In genomic region chr3:163071684-163072083, GRCh38 we compare ENCODE assay signal across 18 cellular contexts.
DNase-seq lines count a peak whose midpoint lies in the region; ATAC-seq, FAIRE-seq and TF ChIP-seq lines count a peak whose summit lies in the region.
"Had no signal": no experiment of that assay in that cellular context is flagged by ENCODE, and none has a peak within 500 bp of the region (broad histone marks: within the 10 kb centered on the region; RNA-seq: fewer than 3 reads in every experiment).

No MANE protein-coding gene starts in this region.

- 64 to 75% methylated on average over 2 of the region's 2 CpGs for WGBS in thyroid gland, 2 donors

- H3K4me1 ChIP-seq in left lung (no peaks in the 10 kb centered on the region), thyroid gland (no peaks in the 10 kb centered on the region)
- H3K4me1 ChIP-seq: Caco-2, heart right ventricle, spleen had no signal

- H3K9me3 ChIP-seq in left lung (peaks cover 0 to 18% of the 10 kb centered on the region in 2 donors), thyroid gland (no peaks in the 10 kb centered on the region)
- H3K9me3 ChIP-seq: Caco-2 had no signal

- no peaks in the 10 kb centered on the region for H3K27me3 ChIP-seq in left lung
- no peaks in the 10 kb centered on the region for H3K27me3 ChIP-seq in thyroid gland
- H3K27me3 ChIP-seq: heart right ventricle, spleen had no signal

- no peak for TF ChIP-seq CTCF in cardiac fibroblast (IDR thresholded peaks at IDR 0.05; ENCODE audit: low read depth, low read length)
- TF ChIP-seq CTCF in retinal pigment epithelial cell (conservative IDR thresholded peaks at IDR 0.05; ENCODE audit: low read depth, low read length), result no peak
- no peak for TF ChIP-seq CTCF in left lung (IDR thresholded peaks at IDR 0.05)
- no peak for TF ChIP-seq CTCF in thyroid gland (IDR thresholded peaks at IDR 0.05)

- no peak overlapping the region for H3K27ac ChIP-seq in left lung
- no peak overlapping the region for H3K27ac ChIP-seq in substantia nigra (ENCODE audit: low read depth, low read length, poor library complexity, severe bottlenecking)
- no peak overlapping the region for H3K27ac ChIP-seq in thyroid gland
- H3K27ac ChIP-seq: heart right ventricle, spleen had no signal

- TF ChIP-seq POLR2A in H54 (IDR thresholded peaks at IDR 0.05; ENCODE audit: low read depth, low read length), result no peak
- no peak for TF ChIP-seq POLR2A in thyroid gland (IDR thresholded peaks at IDR 0.05)

- FAIRE-seq in H54 (lab: Jason Lieb, UNC), result peak; percentile 61

- H3K4me3 ChIP-seq in cardiac fibroblast (replicated peaks in 1 of 2; ENCODE audit: low read depth in 2 of 2, low read length in 2 of 2), result no peak overlapping the region
- no peak overlapping the region for H3K4me3 ChIP-seq in retinal pigment epithelial cell (ENCODE audit: low read length)
- H3K4me3 ChIP-seq in left lung, result no peak overlapping the region
- no peak overlapping the region for H3K4me3 ChIP-seq in thyroid gland (replicated peaks in 1 of 3)
- H3K4me3 ChIP-seq: heart right ventricle, spleen had no signal

- DNase-seq in H54 (ENCODE audit: insufficient read length, low spot score) (no peak), OCI-M1 (lab: John Stamatoyannopoulos, UW) (peak; percentile 17), cardiac fibroblast (ENCODE audit: low read depth in 2 of 2) (peak; percentile 38 to 57), retinal pigment epithelial cell (ENCODE audit: low read depth) (peak; percentile 62), left lung (no peak), substantia nigra (lab: John Stamatoyannopoulos, UW) (no peak), thyroid gland (no peak)
- DNase-seq in stimulated activated CD4-positive, alpha-beta T cell treated with anti-CD3 and anti-CD28 coated beads, Interleukin-4, amount 100 ng/mL, for 24 hours, result no peak
- DNase-seq: activated CD4-positive, alpha-beta T cell treated with anti-CD3 and anti-CD28 coated beads for 1 hour; activated naive CD8-positive, alpha-beta T cell treated with anti-CD3 and anti-CD28 coated beads, Interleukin-2, amount 50 U/mL, for 24 hours; Caco-2; caudate nucleus; heart right ventricle; NCI-H2081; NCI-H526; SHP77; spleen had no signal

- intact Hi-C loops in left lung (cut with DNase I), result no loop called here
- intact Hi-C loops in thyroid gland (cut with DNase I), result no loop called here

- ATAC-seq in left lung, result no peak
- ATAC-seq: activated naive CD8-positive, alpha-beta T cell treated with anti-CD3 and anti-CD28 coated beads, Interleukin-2, amount 50 U/mL, for 24 hours; esophagus mucosa; heart right ventricle had no signal

- H3K36me3 ChIP-seq in left lung, result no peaks in the 10 kb centered on the region
- no peaks in the 10 kb centered on the region for H3K36me3 ChIP-seq in thyroid gland
- H3K36me3 ChIP-seq: heart right ventricle, spleen had no signal

Comparison
In these comparisons a context has a peak if more than half of its experiments do, and no peak if none do; other contexts are left out.
1. DNase-seq: peak in OCI-M1 (single experiment), cardiac fibroblast (2 of 2) and retinal pigment epithelial cell (single experiment); none in H54 (single experiment), left lung (0 of 2), stimulated activated CD4-positive, alpha-beta T cell treated with anti-CD3 and anti-CD28 coated beads, Interleukin-4, amount 100 ng/mL, for 24 hours (single experiment), substantia nigra (0 of 49) and thyroid gland (0 of 2).